ENCODE assay signal across 17 cellular contexts in genomic region chr3:196175717-196176116, GRCh38. TPM values are rescaled to one million over a fixed set of nuclear protein-coding genes. Genes with fewer than 3 reads are reported as not detected.
"Had no signal": no experiment of that assay in that cellular context is flagged by ENCODE, and none has a peak within 500 bp of the region (broad histone marks: within the 10 kb centered on the region; RNA-seq: fewer than 3 reads in every experiment).

No MANE protein-coding gene starts in this region.

- ATAC-seq: activated CD8-positive, alpha-beta memory T cell treated with anti-CD3 and anti-CD28 coated beads, Interleukin-2, amount 10 ng/mL, durations not matched to agents 7 days and 5 days; left colon; stimulated activated effector memory CD8-positive, alpha-beta T cell treated with anti-CD3 and anti-CD28 coated beads, Interleukin-12 subunit alpha, Interleukin-12 subunit beta, amount 100 ng/mL, for 72 hours had no signal

- H3K27me3 ChIP-seq: adrenal gland, ovary had no signal

- FAIRE-seq: islet of Langerhans, urothelium cell line had no signal

- H3K4me3 ChIP-seq: adrenal gland, ovary, thoracic aorta had no signal

- H3K4me1 ChIP-seq: adrenal gland had no signal

- DNase-seq: activated CD4-positive, alpha-beta T cell treated with anti-CD3 and anti-CD28 coated beads, Interleukin-2, amount 50 U/mL, for 48 hours; activated CD4-positive, CD25-positive, alpha-beta regulatory T cell treated with anti-CD3 and anti-CD28 coated beads, Interleukin-2, amount 50 U/mL, for 72 hours; activated CD8-positive, alpha-beta memory T cell treated with anti-CD3 and anti-CD28 coated beads, Interleukin-2, amount 10 ng/mL, durations not matched to agents 7 days and 5 days; activated T-cell treated with anti-CD3 and anti-CD28 coated beads, Interleukin-2, amount 50 U/mL, for 24 hours; adrenal gland; erythroblast; left colon; midbrain; ovary; T-helper 9 cell had no signal

- H3K36me3 ChIP-seq: adrenal gland, ovary, thoracic aorta had no signal

- H3K9me3 ChIP-seq: adrenal gland, ovary, thoracic aorta had no signal

- H3K27ac ChIP-seq: adrenal gland, ovary, thoracic aorta had no signal

RNA-seq across cellular contexts. Expression of gene ZDHHC19, which starts 35.5 kb away (rescaled TPM):
- total RNA-seq: activated CD8-positive, alpha-beta memory T cell treated with anti-CD3 and anti-CD28 coated beads, Interleukin-2, amount 10 ng/mL, durations not matched to agents 7 days and 5 days; left colon; lung microvascular endothelial cell; myocyte had no signal

RNA-seq across cellular contexts. Expression of gene SLC51A, which starts 40.6 kb away (rescaled TPM):
- total RNA-seq: activated CD8-positive, alpha-beta memory T cell treated with anti-CD3 and anti-CD28 coated beads, Interleukin-2, amount 10 ng/mL, durations not matched to agents 7 days and 5 days; lung microvascular endothelial cell; myocyte; thoracic aorta had no signal
- polyA plus RNA-seq: neural cell had no signal
